ENCODE assay signal across 23 cellular contexts in the genomic region with DNA sequence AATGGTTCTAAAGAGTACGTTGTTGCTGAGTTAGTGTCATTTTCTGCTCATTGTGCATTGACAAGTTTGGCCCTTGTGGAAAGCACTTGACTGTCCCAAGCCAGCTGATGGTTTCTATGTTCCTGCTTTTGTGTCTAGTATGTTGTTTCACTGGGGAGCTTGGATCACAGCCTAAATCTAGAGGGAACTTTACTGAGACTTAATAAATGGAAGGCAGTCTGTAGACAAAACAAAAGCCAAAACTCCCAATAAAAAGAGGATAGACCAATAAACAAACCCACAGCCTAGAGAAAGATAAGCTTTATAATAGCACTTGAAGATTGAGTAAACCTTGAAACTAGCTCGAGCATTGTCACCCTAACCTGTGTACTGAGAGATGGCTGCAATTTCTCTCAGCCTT.
"Had no signal": no experiment of that assay in that cellular context is flagged by ENCODE, and none has a peak within 500 bp of the region (broad histone marks: within the 10 kb centered on the region; RNA-seq: fewer than 3 reads in every experiment).

No MANE protein-coding gene starts in this region.

- H3K9me3 ChIP-seq: SJCRH30 had no signal

- H3K9ac ChIP-seq: KMS-11 had no signal

- H3K4me2 ChIP-seq: KMS-11 had no signal

- H3K27ac ChIP-seq: HL-60, KMS-11, SJCRH30 had no signal

- H3K27me3 ChIP-seq: SJCRH30 had no signal

- ATAC-seq: K562, Panc1, Right ventricle myocardium inferior, SK-N-SH treated with all-trans-retinoic acid at 6 μM for 48 hours had no signal

- DNase-seq: Kasumi-1, NCI-H1092, NCI-H1417, NCI-H1436 treated with DMSO at 0.1 percent for 48 hours, NCI-H1694, NCI-H187 treated with DMSO at 0.1 percent for 48 hours, NCI-H2029 treated with DMSO at 0.1 percent for 48 hours, NCI-H2171, NCI-H226, NCI-H446, NCI-H510A, NCI-H524 treated with DMSO at 0.1 percent for 48 hours, NCI-H69, NCI-H774, SHP77 treated with DMSO at 0.1 percent for 48 hours, SJCRH30, T-helper 1 cell had no signal

- H3K4me3 ChIP-seq: K562, SJCRH30 had no signal

- H3K4me1 ChIP-seq: SJCRH30 had no signal

- H3K36me3 ChIP-seq: SJCRH30 had no signal
